ENCODE assay signal across 35 cellular contexts in genomic region chr1:55517036-55517435, GRCh38.
DNase-seq lines count a peak whose midpoint lies in the region; ATAC-seq, FAIRE-seq and TF ChIP-seq lines count a peak whose summit lies in the region.
"Had no signal": no experiment of that assay in that cellular context is flagged by ENCODE, and none has a peak within 500 bp of the region (broad histone marks: within the 10 kb centered on the region; RNA-seq: fewer than 3 reads in every experiment).

No MANE protein-coding gene starts in this region.

- no peaks in the 10 kb centered on the region for H3K79me2 ChIP-seq in trophoblast cell (ENCODE audit: control insufficient read depth, insufficient read depth, low read length, poor library complexity)
- H3K79me2 ChIP-seq in smooth muscle cell (ENCODE audit: low read depth) = no peaks in the 10 kb centered on the region

- H4K5ac ChIP-seq in IMR-90 (ENCODE audit: low read depth, low read length) = peak overlapping the region; percentile 46; the same call in 1 of the 2 replicates

- H3K36me3 ChIP-seq in IMR-90 (ENCODE audit: control insufficient read depth, insufficient read depth, low read length) (no peaks in the 10 kb centered on the region), trophoblast cell (ENCODE audit: control insufficient read depth in 1 of 2, insufficient read depth in 2 of 2, low read length in 2 of 2) (no peaks in the 10 kb centered on the region), vagina (no peaks in the 10 kb centered on the region), smooth muscle cell (ENCODE audit: low read depth) (no peaks in the 10 kb centered on the region)
- H3K36me3 ChIP-seq: BE2C; BLaER1; BLaER1 treated with 17β-estradiol and CSF1 and Interleukin-3, amounts not matched to agents 10 nM and 100 nM had no signal

- H3K27me3 ChIP-seq in IMR-90 (ENCODE audit: control insufficient read depth, insufficient read depth, low read length) (no peaks in the 10 kb centered on the region), trophoblast cell (ENCODE audit: insufficient read depth, low read length) (no peaks in the 10 kb centered on the region), vagina (no peaks in the 10 kb centered on the region), smooth muscle cell (ENCODE audit: low read depth) (no peaks in the 10 kb centered on the region)
- H3K27me3 ChIP-seq: BE2C; BLaER1; BLaER1 treated with 17β-estradiol and CSF1 and Interleukin-3, amounts not matched to agents 10 nM and 100 nM had no signal

- H3K9me1 ChIP-seq in IMR-90 (ENCODE audit: insufficient read depth, low read length) = peaks cover 11% of the 10 kb centered on the region

- TF ChIP-seq RAD21 in IMR-90 (IDR thresholded peaks at IDR 0.05; ENCODE audit: low read length) = no peak

- H3K4me2 ChIP-seq in IMR-90 (ENCODE audit: low read depth, low read length) = no peak overlapping the region
- H3K4me2 ChIP-seq in trophoblast cell (ENCODE audit: low read length) = no peak overlapping the region
- no peak overlapping the region for H3K4me2 ChIP-seq in smooth muscle cell
- H3K4me2 ChIP-seq: A549; BLaER1; BLaER1 treated with 17β-estradiol and CSF1 and Interleukin-3, amounts not matched to agents 10 nM and 100 nM had no signal

- H4K20me1 ChIP-seq in IMR-90 (ENCODE audit: insufficient read depth, low read length) (no peaks in the 10 kb centered on the region), smooth muscle cell (ENCODE audit: low read depth) (no peaks in the 10 kb centered on the region)
- H4K20me1 ChIP-seq: BLaER1; BLaER1 treated with 17β-estradiol and CSF1 and Interleukin-3, amounts not matched to agents 10 nM and 100 nM had no signal

- no TSS peak for BruUV-seq in IMR-90 (replicated peaks; lab: Mats Ljungman, UMichigan)

- H3K9ac ChIP-seq in IMR-90 (ENCODE audit: low read depth, low read length) = no peak overlapping the region
- H3K9ac ChIP-seq in trophoblast cell (ENCODE audit: low read length) = no peak overlapping the region
- H3K9ac ChIP-seq in smooth muscle cell (ENCODE audit: low read depth) = no peak overlapping the region
- H3K9ac ChIP-seq: BLaER1; BLaER1 treated with 17β-estradiol and CSF1 and Interleukin-3, amounts not matched to agents 10 nM and 100 nM had no signal

- H3K79me1 ChIP-seq in IMR-90 (ENCODE audit: low read depth in 1 of 2, low read length in 2 of 2) (no peaks in the 10 kb centered on the region), trophoblast cell (ENCODE audit: low read length) (no peaks in the 10 kb centered on the region)

- no peaks in the 10 kb centered on the region for H3K9me3 ChIP-seq in IMR-90 (ENCODE audit: control insufficient read depth, insufficient read depth, low read length)
- H3K9me3 ChIP-seq in trophoblast cell (ENCODE audit: insufficient read depth, low read depth, low read length) = no peaks in the 10 kb centered on the region
- H3K9me3 ChIP-seq in vagina = no peaks in the 10 kb centered on the region
- no peaks in the 10 kb centered on the region for H3K9me3 ChIP-seq in smooth muscle cell (replicated peaks; ENCODE audit: low read depth)
- H3K9me3 ChIP-seq: A549; BE2C; BLaER1; BLaER1 treated with 17β-estradiol and CSF1 and Interleukin-3, amounts not matched to agents 10 nM and 100 nM; Caco-2 had no signal

- POLR2A ChIA-PET in IMR-90 (lab: Charles Lee; ENCODE audit: unreplicated experiment) = no interaction called here

- H3K14ac ChIP-seq in IMR-90 (replicated peaks; ENCODE audit: low read depth, low read length) (no peak overlapping the region), trophoblast cell (ENCODE audit: low read length) (no peak overlapping the region)

- H4K12ac ChIP-seq in trophoblast cell (ENCODE audit: low read depth, low read length) = no peak overlapping the region

- no peak overlapping the region for H3K56ac ChIP-seq in IMR-90 (ENCODE audit: extremely low read depth, insufficient read depth, low read length)

- H4K8ac ChIP-seq in IMR-90 (ENCODE audit: low read depth in 2 of 2, low read length in 2 of 2) (no peak overlapping the region), trophoblast cell (ENCODE audit: low read depth, low read length) (no peak overlapping the region)

- H2AFZ ChIP-seq in IMR-90 (replicated peaks; ENCODE audit: low read length, poor library complexity) (no peak overlapping the region), trophoblast cell (ENCODE audit: insufficient read depth, low read length, poor library complexity) (no peak overlapping the region), smooth muscle cell (ENCODE audit: low read depth) (no peak overlapping the region)

- H3F3A ChIP-seq in smooth muscle cell (ENCODE audit: low read depth) = no peaks in the 10 kb centered on the region

- CTCF ChIA-PET in IMR-90 (lab: Yijun Ruan, JAX) = no interaction called here

- peak overlapping the region; percentile 21; the same call in 1 of the 2 replicates for H2BK20ac ChIP-seq in IMR-90 (ENCODE audit: low read depth, low read length)

- H4K91ac ChIP-seq in IMR-90 (ENCODE audit: insufficient read depth, low read depth, low read length) = no peak overlapping the region
- no peak overlapping the region for H4K91ac ChIP-seq in trophoblast cell (ENCODE audit: low read depth, low read length)

- H3K4ac ChIP-seq in IMR-90 (ENCODE audit: low read depth, low read length) = peak overlapping the region; percentile 23
- no peak overlapping the region for H3K4ac ChIP-seq in trophoblast cell (ENCODE audit: low read depth, low read length)

- no peak overlapping the region for H2BK12ac ChIP-seq in trophoblast cell (ENCODE audit: low read length)

- H2BK5ac ChIP-seq in IMR-90 (ENCODE audit: low read depth, low read length, poor library complexity, severe bottlenecking) (no peak overlapping the region), trophoblast cell (ENCODE audit: low read depth, low read length, poor library complexity) (no peak overlapping the region)

- H3K4me1 ChIP-seq in IMR-90 (ENCODE audit: control insufficient read depth, insufficient read depth, low read length) (peaks cover 21% of the 10 kb centered on the region), trophoblast cell (ENCODE audit: control insufficient read depth in 1 of 2, insufficient read depth in 2 of 2, low read length in 2 of 2) (peaks cover 0 to 2% of the 10 kb centered on the region in 2 experiments), vagina (peaks cover 11% of the 10 kb centered on the region), smooth muscle cell (ENCODE audit: low read depth) (no peaks in the 10 kb centered on the region)
- H3K4me1 ChIP-seq: A549; BE2C; BLaER1; BLaER1 treated with 17β-estradiol and CSF1 and Interleukin-3, amounts not matched to agents 10 nM and 100 nM; Caco-2 had no signal

- H2AK5ac ChIP-seq in IMR-90 (ENCODE audit: low read depth, low read length) (no peak overlapping the region), trophoblast cell (ENCODE audit: low read length) (no peak overlapping the region)

- TF ChIP-seq POLR2A in IMR-90 (IDR thresholded peaks at IDR 0.05; ENCODE audit: low read depth, low read length) (no peak), vagina (IDR thresholded peaks at IDR 0.05) (no peak)

- 0 out of 3 replicates have a peak overlapping the region, but pooled peaks have one; percentile 52 for H2BK15ac ChIP-seq in IMR-90 (ENCODE audit: low read depth, low read length)

- no peak overlapping the region for H2AK9ac ChIP-seq in IMR-90 (replicated peaks; ENCODE audit: low read depth, low read length, poor library complexity)

- no peak for FAIRE-seq in GM19239 (lab: Jason Lieb, UNC)
- FAIRE-seq: A204.1, A549, D721Med had no signal

- no CpG with 5 or more reads among the region's 5 CpGs for WGBS in IMR-90 (ENCODE audit: extremely low coverage in 2 of 2, insufficient read length in 1 of 2), 2 experiments
- no CpG with 5 or more reads among the region's 5 CpGs for WGBS in trophoblast cell (ENCODE audit: extremely low coverage, insufficient coverage, insufficient read length)
- WGBS in smooth muscle cell (ENCODE audit: low lambda C conversion rate) = 89% methylated on average over 5 of the region's 5 CpGs

- H3K27ac ChIP-seq in IMR-90 (ENCODE audit: insufficient read depth, low read length) (no peak overlapping the region), trophoblast cell (ENCODE audit: low read depth, low read length) (no peak overlapping the region), vagina (peak overlapping the region; percentile 83), smooth muscle cell (ENCODE audit: low read depth) (no peak overlapping the region)
- H3K27ac ChIP-seq: 22Rv1; A549; BLaER1; BLaER1 treated with 17β-estradiol and CSF1 and Interleukin-3, amounts not matched to agents 10 nM and 100 nM; C4-2B had no signal

- intact Hi-C loops in IMR-90 (cut with micrococcal nuclease) = loop anchor here (10.0 kb wide), 1 partner anchor 118 kb away; no protein-coding TSS in a partner anchor
- intact Hi-C loops in vagina (cut with DNase I) = no loop called here

- no peak overlapping the region for H3K4me3 ChIP-seq in IMR-90 (ENCODE audit: insufficient read depth, low read depth, low read length)
- H3K4me3 ChIP-seq in trophoblast cell (ENCODE audit: low read depth, low read length) = no peak overlapping the region
- no peak overlapping the region for H3K4me3 ChIP-seq in vagina
- H3K4me3 ChIP-seq in smooth muscle cell = no peak overlapping the region
- H3K4me3 ChIP-seq: A549; BLaER1; BLaER1 treated with 17β-estradiol and CSF1 and Interleukin-3, amounts not matched to agents 10 nM and 100 nM had no signal

- H3K23ac ChIP-seq in IMR-90 (ENCODE audit: low read depth, low read length) = no peak overlapping the region
- H3K23ac ChIP-seq in trophoblast cell (ENCODE audit: low read length) = no peak overlapping the region

- no peak for TF ChIP-seq CTCF in IMR-90 (conservative IDR thresholded peaks at IDR 0.05; ENCODE audit: low read depth, low read length)
- no peak for TF ChIP-seq CTCF in vagina (IDR thresholded peaks at IDR 0.05)
- no peak for TF ChIP-seq CTCF in smooth muscle cell (IDR thresholded peaks at IDR 0.05; ENCODE audit: borderline replicate concordance, insufficient read depth, poor library complexity, severe bottlenecking)

- in situ Hi-C loops in IMR-90 (cut with MboI; ENCODE audit: low sequenced_read_pairs) = loop anchor here (25.0 kb wide), 1 partner anchor 1295 kb away; the partner anchor contains the start of gene FYB2

- H3K18ac ChIP-seq in IMR-90 (ENCODE audit: low read depth, low read length) (peak overlapping the region; percentile 7; the same call in 1 of the 2 replicates), trophoblast cell (ENCODE audit: low read length) (no peak overlapping the region)

- dilution Hi-C loops in IMR-90 (cut with HindIII; ENCODE audit: low sequenced_read_pairs, unreplicated experiment) = no loop called here

- no peak for ATAC-seq in IMR-90 (ENCODE audit: low read depth)
- ATAC-seq: A549; CD8-positive, alpha-beta T cell had no signal

- no peak for DNase-seq in IMR-90
- peak; percentile 10 for DNase-seq in islet precursor cell
- peak; percentile 72 to 89 for DNase-seq in trophoblast cell
- no peak for DNase-seq in vagina (ENCODE audit: extremely low spot score in 2 of 2)
- no peak for DNase-seq in T-helper 9 cell
- DNase-seq in smooth muscle cell (lab: John Stamatoyannopoulos, UW; ENCODE audit: unreplicated experiment) = no peak
- no peak for DNase-seq in GM19239 (ENCODE audit: insufficient read length, low spot score)
- no peak for DNase-seq in stimulated activated CD4-positive, alpha-beta T cell treated with anti-CD3 and anti-CD28 coated beads, Interleukin-12 subunit alpha, Interleukin-12 subunit beta, amount 100 ng/mL, for 4 hours
- DNase-seq: 8988T; ACHN; AML-193; BE2C; C1 segment of cervical spinal cord; Caco-2; Calu3; CD4-positive, alpha-beta memory T cell; CD4-positive, alpha-beta T cell; CD4-positive, CD25-positive, alpha-beta regulatory T cell; CD8-positive, alpha-beta memory T cell; CD8-positive, alpha-beta T cell; COR-L47; DMS 273 treated with DMSO at 0.1 percent for 48 hours; DMS153; DMS53; DMS79; DMS79 treated with DMSO at 0.1 percent for 48 hours; DND-41; EL had no signal

- H2BK120ac ChIP-seq in IMR-90 (ENCODE audit: low read depth, low read length) (0 out of 2 replicates have a peak overlapping the region, but pooled peaks have one; percentile 19), trophoblast cell (ENCODE audit: insufficient read depth, low read length, poor library complexity) (no peak overlapping the region)

Comparison
In these comparisons a context has a peak if more than half of its experiments do, and no peak if none do; other contexts are left out.
1. DNase-seq: peak in islet precursor cell (single experiment) and trophoblast cell (2 of 2); none in IMR-90 (single experiment), vagina (0 of 2), T-helper 9 cell (single experiment), smooth muscle cell (single experiment), GM19239 (single experiment) and stimulated activated CD4-positive, alpha-beta T cell treated with anti-CD3 and anti-CD28 coated beads, Interleukin-12 subunit alpha, Interleukin-12 subunit beta, amount 100 ng/mL, for 4 hours (single experiment).